8 cellular contexts compared by ENCODE assay signal in the genomic region with DNA sequence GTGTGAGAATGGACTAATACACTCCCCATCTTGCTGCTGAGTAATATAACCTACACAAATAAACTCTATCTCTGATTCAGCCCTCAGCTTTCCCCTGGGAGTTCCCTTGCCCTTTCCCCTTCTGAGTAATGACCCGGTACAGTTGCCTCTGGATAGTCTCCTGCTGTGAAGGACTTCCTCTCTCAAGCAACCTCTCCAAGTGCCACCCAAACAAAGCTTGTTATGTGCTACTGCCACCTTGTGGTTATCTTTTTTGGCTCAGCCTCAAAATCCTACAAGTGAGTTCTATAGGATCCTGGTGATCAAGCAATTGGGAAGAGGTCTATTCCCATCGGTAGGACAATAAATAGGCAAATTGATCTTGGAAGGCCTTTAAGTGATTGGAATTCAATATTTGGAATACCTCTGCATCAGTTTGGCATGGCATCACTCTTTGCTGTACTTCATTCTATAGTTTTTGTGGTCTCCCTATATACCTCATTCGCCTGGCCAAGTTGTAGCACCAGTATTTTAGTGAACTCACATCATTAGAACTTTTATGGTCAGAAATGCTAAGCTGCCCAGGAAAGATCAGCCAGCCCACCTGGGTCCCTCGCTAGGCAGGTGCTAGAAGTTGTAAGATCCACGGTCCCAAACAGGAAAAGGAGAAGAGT. TPM values are rescaled to one million over a fixed set of nuclear protein-coding genes. Genes with fewer than 3 reads are reported as not detected.
DNase-seq lines count a peak whose midpoint lies in the region; ATAC-seq, FAIRE-seq and TF ChIP-seq lines count a peak whose summit lies in the region.

No MANE protein-coding gene starts in this region.

- H3K4me2 ChIP-seq in endothelial cell of umbilical vein (ENCODE audit: insufficient read depth, low read length): no peak overlapping the region

- ATAC-seq in GM19023 (IDR thresholded peaks at IDR 0.05; ENCODE audit: unreplicated experiment): peak; percentile 83
- peak; percentile 97 for ATAC-seq in HG03432 (IDR thresholded peaks at IDR 0.05; ENCODE audit: unreplicated experiment)

- peak; percentile 98 for FAIRE-seq in endothelial cell of umbilical vein (lab: Jason Lieb, UNC)

- CTCF ChIA-PET in endothelial cell of umbilical vein (lab: Charles Lee): interaction anchor here (0.7 to 2.6 kb wide), 16 partner anchors 9 to 488 kb away, joined by 3 to 20 read pairs (median 4); no protein-coding TSS in a partner anchor

- no peaks in the 10 kb centered on the region for H3K79me2 ChIP-seq in endothelial cell of umbilical vein (ENCODE audit: control insufficient read depth, insufficient read depth, low read length)

- TF ChIP-seq CTCF in endothelial cell of umbilical vein (IDR thresholded peaks at IDR 0.05; ENCODE audit: extremely low read depth in 1 of 2, insufficient read depth in 1 of 2, low read depth in 1 of 2, low read length in 2 of 2) (peak; percentile 24 to 35), thyroid gland (IDR thresholded peaks at IDR 0.05) (peak in 4 of 6 experiments; percentile 52 to 69 (median 57))

- H3K4me3 ChIP-seq in endothelial cell of umbilical vein (replicated peaks in 1 of 3; ENCODE audit: insufficient read depth in 1 of 3, low read depth in 1 of 3, low read length in 3 of 3) (no peak overlapping the region), thyroid gland (replicated peaks in 1 of 3) (no peak overlapping the region)

- intact Hi-C loops in endothelial cell of umbilical vein (cut with micrococcal nuclease): loop anchor here (1.0 to 5.0 kb wide), 6 partner anchors 52 to 489 kb away; no protein-coding TSS in a partner anchor
- intact Hi-C loops in thyroid gland (cut with DNase I): no loop called here

- DNase-seq in CMK (ENCODE audit: low read depth) (peak; percentile 43), NCI-H345 treated with DMSO at 0.1 percent for 48 hours (lab: John Stamatoyannopoulos, UW; ENCODE audit: unreplicated experiment) (peak; percentile 62), endothelial cell of umbilical vein (ENCODE audit: low read depth, low spot score) (peak; percentile 90), midbrain (lab: John Stamatoyannopoulos, UW) (peak; percentile 47), thyroid gland (peak; percentile 44 to 57)
- DNase-seq in activated CD4-positive, alpha-beta T cell treated with anti-CD3 and anti-CD28 coated beads for 4 hours: peak; percentile 25 to 47

- no peaks in the 10 kb centered on the region for H3K9me1 ChIP-seq in endothelial cell of umbilical vein (replicated peaks; ENCODE audit: control insufficient read depth, extremely low read depth, insufficient read depth, low read length)

- POLR2A ChIA-PET in endothelial cell of umbilical vein (lab: Charles Lee): interaction anchor here (1.2 kb wide), 1 partner anchor 52 kb away, joined by 3 read pairs; no protein-coding TSS in a partner anchor

- H2AFZ ChIP-seq in endothelial cell of umbilical vein (ENCODE audit: low read depth, low read length): no peak overlapping the region

- no peak overlapping the region for H3K27ac ChIP-seq in endothelial cell of umbilical vein (ENCODE audit: insufficient read depth, low read depth, low read length)
- H3K27ac ChIP-seq in thyroid gland: no peak overlapping the region

- WGBS in thyroid gland, 2 donors: 42 to 50% methylated on average over 3 to 5 of the region's 5 CpGs

- BruUV-seq in endothelial cell of umbilical vein (replicated peaks; lab: Mats Ljungman, UMichigan): no TSS peak

- no peaks in the 10 kb centered on the region for H3K4me1 ChIP-seq in endothelial cell of umbilical vein (ENCODE audit: control insufficient read depth, extremely low read depth, insufficient read depth, low read length)
- no peaks in the 10 kb centered on the region for H3K4me1 ChIP-seq in thyroid gland

- TF ChIP-seq POLR2A in endothelial cell of umbilical vein (IDR thresholded peaks at IDR 0.05; ENCODE audit: low read depth, low read length) (no peak), thyroid gland (IDR thresholded peaks at IDR 0.05) (no peak)

- no peaks in the 10 kb centered on the region for H3K27me3 ChIP-seq in endothelial cell of umbilical vein (ENCODE audit: control insufficient read depth in 2 of 2, insufficient read depth in 2 of 2, low read length in 2 of 2)
- H3K27me3 ChIP-seq in thyroid gland: no peaks in the 10 kb centered on the region

- no peaks in the 10 kb centered on the region for H3K9me3 ChIP-seq in endothelial cell of umbilical vein (replicated peaks; ENCODE audit: control insufficient read depth, insufficient read depth, low read length)
- H3K9me3 ChIP-seq in thyroid gland: no peaks in the 10 kb centered on the region

- dilution Hi-C loops in endothelial cell of umbilical vein (cut with MboI; ENCODE audit: extremely low pct_ligation_motif_present, low sequenced_read_pairs): no loop called here

- H3K9ac ChIP-seq in endothelial cell of umbilical vein (replicated peaks; ENCODE audit: extremely low read depth, insufficient read depth, low read length): no peak overlapping the region

- no peaks in the 10 kb centered on the region for H4K20me1 ChIP-seq in endothelial cell of umbilical vein (replicated peaks; ENCODE audit: control insufficient read depth, extremely low read depth, insufficient read depth, low read length)

- no peaks in the 10 kb centered on the region for H3K36me3 ChIP-seq in endothelial cell of umbilical vein (ENCODE audit: control insufficient read depth in 2 of 2, extremely low read depth in 1 of 2, insufficient read depth in 2 of 2, low read length in 2 of 2)
- H3K36me3 ChIP-seq in thyroid gland: no peaks in the 10 kb centered on the region

TF ChIP-seq in endothelial cell of umbilical vein, 7 proteins besides CTCF, POLR2A, EP300 and RAD21:
- peak; percentile 62 for TF ChIP-seq FOS (IDR thresholded peaks at IDR 0.05; ENCODE audit: borderline replicate concordance, insufficient read depth, low read length)
- no peak for TF ChIP-seq JUN (IDR thresholded peaks at IDR 0.05; ENCODE audit: borderline replicate concordance, insufficient read depth, insufficient read length, low read depth)
- no peak for TF ChIP-seq GATA2 (IDR thresholded peaks at IDR 0.05; ENCODE audit: insufficient read depth, insufficient read length, low read depth, low read length)

RNA-seq across cellular contexts. Expression of gene ZCCHC13, which starts 40.1 kb away (rescaled TPM):
- total RNA-seq in endothelial cell of umbilical vein (not detected in 2 replicates), thyroid gland (not detected)
- polyA plus RNA-seq in endothelial cell of umbilical vein: not detected in 2 replicates
- polyA plus RNA-seq in endothelial cell of umbilical vein (2011; cell fraction: cytosol; rRNA removed): not detected in 2 replicates
- polyA plus RNA-seq in endothelial cell of umbilical vein (2011; cell fraction: nucleus; rRNA removed): not detected in 2 replicates
- not detected in 2 replicates for polyA plus RNA-seq in endothelial cell of umbilical vein (2012)
- not detected in 2 replicates for polyA minus RNA-seq in endothelial cell of umbilical vein
- polyA minus RNA-seq in endothelial cell of umbilical vein (2011; cell fraction: cytosol; rRNA and poly(A)+ RNA removed): not detected
- polyA minus RNA-seq in endothelial cell of umbilical vein (2011; cell fraction: nucleus; rRNA and poly(A)+ RNA removed): not detected in 2 replicates

Comparison
In these comparisons a context has a peak if more than half of its experiments do, and no peak if none do; other contexts are left out.
1. DNase-seq: peak in every context shown above with its lines; median percentile 90 in endothelial cell of umbilical vein; 62 in NCI-H345 treated with DMSO at 0.1 percent for 48 hours; 50 in thyroid gland; 47 in midbrain; 43 in CMK; 36 in activated CD4-positive, alpha-beta T cell treated with anti-CD3 and anti-CD28 coated beads for 4 hours.